In the genomic region with DNA sequence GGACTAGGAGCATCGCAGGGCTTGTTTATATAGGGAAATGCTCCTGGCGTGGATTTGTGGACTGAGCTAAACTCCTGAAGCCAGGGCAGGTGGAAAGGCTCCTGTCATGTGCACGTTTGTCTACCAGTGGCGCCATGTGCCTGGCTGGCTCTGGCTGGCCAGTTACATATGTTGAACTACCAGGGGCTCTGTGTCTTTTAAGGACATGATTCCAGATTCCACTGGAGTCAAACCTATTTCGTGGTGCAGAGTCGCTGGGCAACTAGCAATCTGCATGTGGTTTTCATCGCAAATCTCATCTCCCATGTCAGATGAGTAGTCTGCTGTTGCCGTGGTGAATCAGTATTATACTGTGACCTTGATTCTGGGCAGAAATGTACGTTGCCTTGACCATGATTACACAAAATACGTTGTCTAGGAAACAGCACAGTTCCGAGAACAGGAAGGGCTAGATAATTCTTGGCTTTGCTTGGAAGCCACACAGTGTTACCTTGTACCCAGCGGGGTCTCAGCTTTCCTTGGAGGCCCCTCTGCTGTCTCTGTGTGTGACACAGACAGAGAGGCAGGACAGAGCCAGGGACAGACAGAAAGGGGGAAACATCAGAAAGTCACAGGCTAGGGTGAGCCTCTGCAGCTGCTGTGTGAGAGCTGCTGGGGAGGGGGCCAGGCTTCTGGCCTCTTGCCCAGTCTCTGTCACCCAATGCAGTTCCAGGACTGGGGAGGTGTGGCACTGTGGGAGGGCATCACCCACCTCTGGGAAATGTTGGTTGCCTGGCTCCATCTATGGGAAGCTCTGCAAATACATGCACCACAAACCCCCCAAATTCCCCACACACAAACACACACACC, we compare ENCODE assay signal across 8 cellular contexts. TPM values are rescaled to one million over a fixed set of nuclear protein-coding genes. Genes with fewer than 3 reads are reported as not detected.
DNase-seq lines count a peak whose midpoint lies in the region; ATAC-seq and TF ChIP-seq lines count a peak whose summit lies in the region.

No MANE protein-coding gene starts in this region.

- DNase-seq in A673 (ENCODE audit: low spot score): peak; percentile 75
- peak; percentile 39 for DNase-seq in EL
- peak; percentile 77 for DNase-seq in NCI-H2107 (lab: John Stamatoyannopoulos, UW)
- peak; percentile 14 for DNase-seq in activated naive CD4-positive, alpha-beta T cell treated with anti-CD3 and anti-CD28 coated beads, Interleukin-2, amount 50 U/mL, for 16 hours
- peak; percentile 26 for DNase-seq in iPS-NIHi11 (ENCODE audit: low spot score)
- DNase-seq in stromal cell of bone marrow (ENCODE audit: low read depth): peak; percentile 92
- no peak for DNase-seq in activated CD4-positive, CD25-positive, alpha-beta regulatory T cell (lab: John Stamatoyannopoulos, UW)

- H3K27ac ChIP-seq in A673 (ENCODE audit: low read depth, low read length, poor library complexity, severe bottlenecking): peak overlapping the region; percentile 9

- no peaks in the 10 kb centered on the region for H3K27me3 ChIP-seq in A673 (replicated peaks; ENCODE audit: insufficient read depth, low read depth, low read length, poor library complexity)

- intact Hi-C loops in A673 (cut with micrococcal nuclease; ENCODE audit: unreplicated experiment): no loop called here

- peak; percentile 42 for TF ChIP-seq CTCF in A673 (conservative IDR thresholded peaks at IDR 0.05; ENCODE audit: low read depth, low read length)

- CTCF ChIA-PET in A673 (lab: Charles Lee): interaction anchor here (0.6 kb wide), 1 partner anchor 386 kb away, joined by 8 read pairs; no protein-coding TSS in a partner anchor

- no peak overlapping the region for H3K4me3 ChIP-seq in A673 (ENCODE audit: low read depth, low read length, poor library complexity, severe bottlenecking)

- POLR2A ChIA-PET in A673 (lab: Charles Lee; ENCODE audit: low non-redundant PET): no interaction called here

- H3K9me3 ChIP-seq in A673 (ENCODE audit: low read depth, low read length, poor library complexity, severe bottlenecking): no peaks in the 10 kb centered on the region

- no peak for ATAC-seq in HG03280 (IDR thresholded peaks at IDR 0.05; ENCODE audit: unreplicated experiment)

- BruUV-seq in A673 (replicated peaks; lab: Mats Ljungman, UMichigan): no TSS peak

- H3K4me1 ChIP-seq in A673 (ENCODE audit: insufficient read depth, low read length, poor library complexity, severe bottlenecking): no peaks in the 10 kb centered on the region

- H3K36me3 ChIP-seq in A673 (ENCODE audit: insufficient read depth, low read length, poor library complexity, severe bottlenecking): no peaks in the 10 kb centered on the region

RNA-seq across cellular contexts. Expression of a gene that starts 19.2 kb away (rescaled TPM):
- total RNA-seq in A673 (2021): not detected in 2 replicates

RNA-seq across cellular contexts. Expression of a gene that starts 29.4 kb away (rescaled TPM):
- total RNA-seq in A673 (2021): 0.41 and 0.55 TPM in 2 replicates

RNA-seq across cellular contexts. Expression of a gene that starts 48.0 kb away (rescaled TPM):
- total RNA-seq in A673 (2021): 14.7 and 16.9 TPM in 2 replicates

Comparison
In these comparisons a context has a peak if more than half of its experiments do, and no peak if none do; other contexts are left out.
1. DNase-seq: peak in A673 (single experiment), EL (single experiment), NCI-H2107 (single experiment), activated naive CD4-positive, alpha-beta T cell treated with anti-CD3 and anti-CD28 coated beads, Interleukin-2, amount 50 U/mL, for 16 hours (single experiment), iPS-NIHi11 (single experiment) and stromal cell of bone marrow (single experiment); none in activated CD4-positive, CD25-positive, alpha-beta regulatory T cell (0 of 4).